In the genomic region with DNA sequence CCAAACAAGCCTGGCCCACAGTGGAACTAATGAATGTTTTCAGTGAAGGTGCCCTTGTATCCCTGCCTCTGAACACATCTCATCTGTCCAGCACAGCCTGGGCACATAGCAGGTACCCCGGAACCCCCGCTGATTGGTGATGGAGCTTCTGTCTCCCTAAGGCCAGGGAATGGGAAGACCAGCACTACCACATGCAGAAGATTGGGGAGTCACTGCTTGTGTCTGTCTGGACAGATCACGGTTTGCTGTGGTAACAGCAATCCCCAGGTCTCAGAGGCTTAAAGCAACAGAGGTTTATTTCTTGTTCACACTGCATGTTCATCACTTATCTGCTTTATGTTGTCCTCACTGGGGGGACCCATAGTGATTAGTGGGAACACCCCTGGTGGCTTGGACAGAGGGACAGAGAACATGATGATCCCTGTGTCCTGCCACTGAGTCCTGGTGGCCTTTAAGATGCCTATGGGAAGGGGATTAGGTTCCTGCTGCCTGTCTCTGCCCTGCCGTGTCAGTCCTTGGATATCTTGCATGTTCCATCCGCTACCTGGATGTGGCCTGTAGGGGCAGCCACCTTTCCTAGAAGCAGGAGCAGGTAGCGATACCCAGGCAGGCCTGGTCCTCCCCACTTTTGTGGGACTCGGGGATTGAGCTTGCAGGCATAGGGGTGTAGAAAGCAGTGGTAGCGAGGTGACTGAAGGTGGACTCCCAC, we compare ENCODE assay signal across 8 cellular contexts. TPM values are rescaled to one million over a fixed set of nuclear protein-coding genes. Genes with fewer than 3 reads are reported as not detected.
DNase-seq lines count a peak whose midpoint lies in the region; ATAC-seq, FAIRE-seq and TF ChIP-seq lines count a peak whose summit lies in the region.

No MANE protein-coding gene starts in this region.

- WGBS in IMR-90 (ENCODE audit: extremely low coverage in 2 of 2, insufficient read length in 1 of 2), 2 experiments = 100% methylated on average over 1 of the region's 8 CpGs; no CpG with 5 or more reads in 1 of the 2 experiments

- no peak overlapping the region for H3K9ac ChIP-seq in IMR-90 (ENCODE audit: low read depth, low read length)

- in situ Hi-C loops in IMR-90 (cut with MboI; ENCODE audit: low sequenced_read_pairs) = loop anchor here (5.0 to 25.0 kb wide), 2 partner anchors 45 to 295 kb away; no protein-coding TSS in a partner anchor

- peaks cover 63% of the 10 kb centered on the region for H4K20me1 ChIP-seq in IMR-90 (ENCODE audit: insufficient read depth, low read length)

- TF ChIP-seq RAD21 in IMR-90 (IDR thresholded peaks at IDR 0.05; ENCODE audit: low read length) = no peak

- no peak overlapping the region for H2BK15ac ChIP-seq in IMR-90 (ENCODE audit: low read depth, low read length)

- FAIRE-seq in bronchial epithelial cell (lab: Jason Lieb, UNC) = no peak

- ATAC-seq in IMR-90 (ENCODE audit: low read depth) = no peak
- ATAC-seq in GM19328 (IDR thresholded peaks at IDR 0.05; ENCODE audit: unreplicated experiment) = no peak
- no peak for ATAC-seq in HG03378 (IDR thresholded peaks at IDR 0.05; ENCODE audit: unreplicated experiment)

- peak overlapping the region; percentile 80 to 97 (median 95) for H3K27ac Mint-ChIP-seq in CD14-positive monocyte
- peak overlapping the region; percentile 86 for H3K27ac Mint-ChIP-seq in nephron progenitor cell

- H4K5ac ChIP-seq in IMR-90 (ENCODE audit: low read depth, low read length) = no peak overlapping the region

- H3K4me3 ChIP-seq in IMR-90 (ENCODE audit: insufficient read depth, low read depth, low read length) (no peak overlapping the region), bronchial epithelial cell (ENCODE audit: low read depth, low read length) (no peak overlapping the region)

- H3K79me1 ChIP-seq in IMR-90 (ENCODE audit: low read depth in 1 of 2, low read length in 2 of 2) = peaks cover 4 to 72% of the 10 kb centered on the region in 2 experiments

- CTCF ChIA-PET in IMR-90 (lab: Yijun Ruan, JAX) = no interaction called here

- peaks cover 36% of the 10 kb centered on the region for H3K4me1 ChIP-seq in IMR-90 (ENCODE audit: control insufficient read depth, insufficient read depth, low read length)

- H3K36me3 Mint-ChIP-seq in CD14-positive monocyte = peaks cover 11 to 30% of the 10 kb centered on the region in 2 donors
- no peaks in the 10 kb centered on the region for H3K36me3 Mint-ChIP-seq in nephron progenitor cell (ENCODE audit: low read depth)

- H3K4me1 Mint-ChIP-seq in CD14-positive monocyte = peaks cover 79% of the 10 kb centered on the region
- H3K4me1 Mint-ChIP-seq in nephron progenitor cell = peaks cover 70% of the 10 kb centered on the region

- no peak overlapping the region for H3K14ac ChIP-seq in IMR-90 (replicated peaks; ENCODE audit: low read depth, low read length)

- POLR2A ChIA-PET in IMR-90 (lab: Charles Lee; ENCODE audit: unreplicated experiment) = no interaction called here

- H3K56ac ChIP-seq in IMR-90 (ENCODE audit: extremely low read depth, insufficient read depth, low read length) = no peak overlapping the region

- no peak overlapping the region for H2AFZ ChIP-seq in IMR-90 (replicated peaks; ENCODE audit: low read length, poor library complexity)

- H3K36me3 ChIP-seq in IMR-90 (ENCODE audit: control insufficient read depth, insufficient read depth, low read length) = no peaks in the 10 kb centered on the region; the same call in 1 of the 2 replicates
- H3K36me3 ChIP-seq in bronchial epithelial cell (ENCODE audit: control insufficient read depth, insufficient read depth, low read length) = peaks cover 4% of the 10 kb centered on the region

- peak; percentile 34 for DNase-seq in CD14-positive monocyte (ENCODE audit: low spot score)
- no peak for DNase-seq in IMR-90
- no peak for DNase-seq in bronchial epithelial cell (ENCODE audit: low read depth)
- DNase-seq in nephron progenitor cell = no peak
- no peak for DNase-seq in GDM1 (lab: John Stamatoyannopoulos, UW)
- no peak for DNase-seq in DMS 273 (lab: John Stamatoyannopoulos, UW; ENCODE audit: unreplicated experiment)

- 0 out of 2 replicates have a peak overlapping the region, but pooled peaks have one; percentile 3 for H2AK5ac ChIP-seq in IMR-90 (ENCODE audit: low read depth, low read length)

- H3K9me3 ChIP-seq in IMR-90 (ENCODE audit: control insufficient read depth, insufficient read depth, low read length) = no peaks in the 10 kb centered on the region

- no peak overlapping the region for H3K4ac ChIP-seq in IMR-90 (ENCODE audit: low read depth, low read length)

- peaks cover 56% of the 10 kb centered on the region for H3K9me1 ChIP-seq in IMR-90 (ENCODE audit: insufficient read depth, low read length)

- H2BK20ac ChIP-seq in IMR-90 (ENCODE audit: low read depth, low read length) = no peak overlapping the region

- no peak overlapping the region for H3K4me2 ChIP-seq in IMR-90 (ENCODE audit: low read depth, low read length)

- no peak for TF ChIP-seq POLR2A in IMR-90 (IDR thresholded peaks at IDR 0.05; ENCODE audit: low read depth, low read length)

- no peak overlapping the region for H2AK9ac ChIP-seq in IMR-90 (replicated peaks; ENCODE audit: low read depth, low read length, poor library complexity)

- H3K9me3 Mint-ChIP-seq in CD14-positive monocyte = peaks cover 0 to 3% (median 0%) of the 10 kb centered on the region in 7 donors
- no peaks in the 10 kb centered on the region for H3K9me3 Mint-ChIP-seq in nephron progenitor cell

- peak overlapping the region; percentile 67 to 99 for H3K4me3 Mint-ChIP-seq in CD14-positive monocyte
- H3K4me3 Mint-ChIP-seq in nephron progenitor cell = no peak overlapping the region

- BruUV-seq in IMR-90 (replicated peaks; lab: Mats Ljungman, UMichigan) = no TSS peak

- H3K27me3 ChIP-seq in IMR-90 (ENCODE audit: control insufficient read depth, insufficient read depth, low read length) = no peaks in the 10 kb centered on the region
- no peaks in the 10 kb centered on the region for H3K27me3 ChIP-seq in bronchial epithelial cell (ENCODE audit: control insufficient read depth, insufficient read depth, low read length)

- H3K23ac ChIP-seq in IMR-90 (ENCODE audit: low read depth, low read length) = peak overlapping the region; percentile 40; the same call in 1 of the 2 replicates

- dilution Hi-C loops in IMR-90 (cut with HindIII; ENCODE audit: low sequenced_read_pairs, unreplicated experiment) = no loop called here

- no peak overlapping the region for H2BK120ac ChIP-seq in IMR-90 (ENCODE audit: low read depth, low read length)

- no peak overlapping the region for H4K91ac ChIP-seq in IMR-90 (ENCODE audit: insufficient read depth, low read depth, low read length)

- H4K8ac ChIP-seq in IMR-90 (ENCODE audit: low read depth in 2 of 2, low read length in 2 of 2) = no peak overlapping the region

- H2BK5ac ChIP-seq in IMR-90 (ENCODE audit: low read depth, low read length, poor library complexity, severe bottlenecking) = no peak overlapping the region

- H3K27ac ChIP-seq in IMR-90 (ENCODE audit: insufficient read depth, low read length) = no peak overlapping the region

- TF ChIP-seq CTCF in CD14-positive monocyte (IDR thresholded peaks at IDR 0.05) (no peak), IMR-90 (conservative IDR thresholded peaks at IDR 0.05; ENCODE audit: low read depth, low read length) (no peak), bronchial epithelial cell (IDR thresholded peaks at IDR 0.05; ENCODE audit: insufficient read depth, low read length, severe bottlenecking) (peak; percentile 32), nephron progenitor cell (IDR thresholded peaks at IDR 0.05) (no peak)

- H3K18ac ChIP-seq in IMR-90 (ENCODE audit: low read depth, low read length) = no peak overlapping the region

- intact Hi-C loops in CD14-positive monocyte (cut with micrococcal nuclease) = loop anchor here in 1 of 2 donors (5.0 kb wide), 1 partner anchor 45 kb away; no protein-coding TSS in a partner anchor
- intact Hi-C loops in IMR-90 (cut with micrococcal nuclease) = no loop called here

- H3K27me3 Mint-ChIP-seq in CD14-positive monocyte (ENCODE audit: low read depth in 3 of 3) = peaks cover 0 to 3% (median 2%) of the 10 kb centered on the region in 3 donors
- peaks cover 3% of the 10 kb centered on the region for H3K27me3 Mint-ChIP-seq in nephron progenitor cell (ENCODE audit: low read depth, poor library complexity)

TF ChIP-seq in IMR-90, 13 proteins besides CTCF, POLR2A, EP300 and RAD21:
- no peak for TF ChIP-seq FOS (IDR thresholded peaks at IDR 0.05; ENCODE audit: low read depth, low read length)
- no peak for TF ChIP-seq USF2 (IDR thresholded peaks at IDR 0.05; ENCODE audit: low read depth, low read length)
- TF ChIP-seq ELK1 (IDR thresholded peaks at IDR 0.05; ENCODE audit: borderline replicate concordance, low read depth, low read length) = no peak

RNA-seq across cellular contexts. Expression of gene TSPAN14, which starts 3.6 kb away (rescaled TPM):
- polyA plus RNA-seq in CD14-positive monocyte (100 to 1,000 TPM; 123 to 160 TPM), IMR-90 (2012; rRNA removed) (40.6 and 43.0 TPM in 2 replicates)
- total RNA-seq in IMR-90 (2012; rRNA removed) (13.3 and 18.5 TPM in 2 replicates), bronchial epithelial cell (21.1 and 30.1 TPM in 2 replicates)
- polyA plus RNA-seq in IMR-90 (2012; cell fraction: cytosol; rRNA removed) = 55.8 and 57.7 TPM in 2 replicates
- 36.3 and 44.3 TPM in 2 replicates for polyA plus RNA-seq in IMR-90 (2012; cell fraction: nucleus; rRNA removed; ENCODE audit: low replicate concordance)

RNA-seq across cellular contexts. Expression of gene PRXL2A, which starts 49.4 kb away (rescaled TPM):
- polyA plus RNA-seq in CD14-positive monocyte = 1 to 10 TPM; 3.4 to 4.1 TPM
- 0.90 and 1.1 TPM in 2 replicates for total RNA-seq in IMR-90 (2012; rRNA removed)
- 0.60 and 0.92 TPM in 2 replicates for polyA plus RNA-seq in IMR-90 (2012; rRNA removed)
- polyA plus RNA-seq in IMR-90 (2012; cell fraction: cytosol; rRNA removed) = 0.19 and 0.36 TPM in 2 replicates
- polyA plus RNA-seq in IMR-90 (2012; cell fraction: nucleus; rRNA removed; ENCODE audit: low replicate concordance) = 0.10 and 0.17 TPM in 2 replicates
- 24.5 and 50.3 TPM in 2 replicates for total RNA-seq in bronchial epithelial cell

Comparison
In these comparisons a context has a peak if more than half of its experiments do, and no peak if none do; other contexts are left out.
1. RNA of gene PRXL2A, which starts 49.4 kb away (total RNA-seq): 24.5 to 50.3 TPM in bronchial epithelial cell; 0.90 to 1.1 TPM in IMR-90; every median in the first group is over 10 times any median in the second.